Comparison of ENCODE assay signal across 10 cellular contexts in genomic region chr16:11632455-11632921, GRCh38. TPM values are rescaled to one million over a fixed set of nuclear protein-coding genes. Genes with fewer than 3 reads are reported as not detected.
DNase-seq lines count a peak whose midpoint lies in the region; ATAC-seq and TF ChIP-seq lines count a peak whose summit lies in the region.
"Had no signal": no experiment of that assay in that cellular context is flagged by ENCODE, and none has a peak within 500 bp of the region (broad histone marks: within the 10 kb centered on the region; RNA-seq: fewer than 3 reads in every experiment).

No MANE protein-coding gene starts in this region.

- H3K36me3 ChIP-seq in endodermal cell (ENCODE audit: control insufficient read depth, insufficient read depth, low read length) (no peaks in the 10 kb centered on the region), mesendoderm (ENCODE audit: control insufficient read depth, insufficient read depth, low read length) (no peaks in the 10 kb centered on the region), transverse colon (no peaks in the 10 kb centered on the region)
- H3K36me3 ChIP-seq: prostate gland had no signal

- H3K4me2 ChIP-seq in mesendoderm (ENCODE audit: low read length) = no peak overlapping the region

- WGBS in endodermal cell (ENCODE audit: insufficient coverage in 1 of 2, insufficient read length in 1 of 2), 2 experiments = 69 to 81% methylated on average over 12 to 14 of the region's 14 CpGs
- WGBS in mesendoderm (ENCODE audit: extremely low coverage, insufficient coverage, low lambda C conversion rate) = no CpG with 5 or more reads among the region's 14 CpGs
- 71 to 80% methylated on average over 1 to 14 of the region's 14 CpGs for whole genome bisulfite sequencing in transverse colon (ENCODE audit: low coverage in 1 of 2), 2 donors

- in situ Hi-C loops in transverse colon (cut with MboI; ENCODE audit: low pct_ligation_motif_present in 1 of 4, low pct_unique_long_range_greater_than_20kb in 1 of 4, low sequenced_read_pairs in 3 of 4) = loop anchor here in 1 of 4 donors (25.0 kb wide), 1 partner anchor 220 kb away; no protein-coding TSS in a partner anchor

- no peak overlapping the region for H3K4me3 Mint-ChIP-seq in IgD-negative memory B cell
- H3K4me3 Mint-ChIP-seq in endodermal cell = no peak overlapping the region
- H3K4me3 Mint-ChIP-seq: T-helper 1 cell treated with Interleukin-12 subunit alpha and Interleukin-12 subunit beta and Interleukin-4 antibody, amounts not matched to agents 30 μg/mL and 1 μg/mL, for 36 hours had no signal

- no peak overlapping the region for H3K4ac ChIP-seq in mesendoderm (ENCODE audit: low read depth, low read length)

- H3K4me1 Mint-ChIP-seq in IgD-negative memory B cell (peaks cover 18 to 27% (median 22%) of the 10 kb centered on the region in 3 donors), endodermal cell (peaks cover 8% of the 10 kb centered on the region)

- H3K9me3 ChIP-seq in endodermal cell (ENCODE audit: control insufficient read depth, low read length) (no peaks in the 10 kb centered on the region), transverse colon (no peaks in the 10 kb centered on the region)
- H3K9me3 ChIP-seq: prostate gland had no signal

- no peak overlapping the region for H3K23ac ChIP-seq in mesendoderm (ENCODE audit: low read length)

- H4K8ac ChIP-seq in mesendoderm (ENCODE audit: low read depth, low read length) = no peak overlapping the region

- H3K4me3 ChIP-seq in endodermal cell (ENCODE audit: low read length) (no peak overlapping the region), mesendoderm (ENCODE audit: low read length) (no peak overlapping the region), transverse colon (no peak overlapping the region)
- H3K4me3 ChIP-seq: prostate gland had no signal

- H3K79me1 ChIP-seq in mesendoderm (ENCODE audit: low read length) = no peaks in the 10 kb centered on the region

- ATAC-seq in GM21619 (IDR thresholded peaks at IDR 0.05; ENCODE audit: unreplicated experiment) = no peak
- ATAC-seq in HG03095 (IDR thresholded peaks at IDR 0.05; ENCODE audit: unreplicated experiment) = no peak
- no peak for ATAC-seq in HG03457 (IDR thresholded peaks at IDR 0.05; ENCODE audit: unreplicated experiment)

- H2BK120ac ChIP-seq in mesendoderm (ENCODE audit: low read depth, low read length) = no peak overlapping the region

- DNase-seq in endodermal cell (peak; percentile 57), mesendoderm (peak; percentile 58), transverse colon (peak; percentile 35), T1000 (lab: John Stamatoyannopoulos, UW) (no peak)

- H2BK15ac ChIP-seq in mesendoderm (replicated peaks; ENCODE audit: low read depth) = no peak overlapping the region

- no peaks in the 10 kb centered on the region for H3K79me2 ChIP-seq in mesendoderm (ENCODE audit: control insufficient read depth, insufficient read depth, low read length)

- H3K56ac ChIP-seq in mesendoderm (ENCODE audit: low read length) = peak overlapping the region; percentile 47

- no peak for TF ChIP-seq EP300 in transverse colon (IDR thresholded peaks at IDR 0.05; ENCODE audit: low read depth)

- H2BK5ac ChIP-seq in mesendoderm (ENCODE audit: low read length) = no peak overlapping the region

- peak overlapping the region in 2 of 3 donors; percentile 30 to 81 for H3K27ac Mint-ChIP-seq in IgD-negative memory B cell
- no peak overlapping the region for H3K27ac Mint-ChIP-seq in endodermal cell
- H3K27ac Mint-ChIP-seq: T-helper 1 cell treated with Interleukin-12 subunit alpha and Interleukin-12 subunit beta and Interleukin-4 antibody, amounts not matched to agents 30 μg/mL and 1 μg/mL, for 36 hours had no signal

- H3K18ac ChIP-seq in mesendoderm (ENCODE audit: low read length) = no peak overlapping the region

- peak overlapping the region; percentile 44 for H3K27ac ChIP-seq in endodermal cell (ENCODE audit: low read depth, low read length)
- no peak overlapping the region for H3K27ac ChIP-seq in mesendoderm (ENCODE audit: low read depth, low read length)
- H3K27ac ChIP-seq in transverse colon = peak overlapping the region; percentile 43 to 61 (median 58)

- no peaks in the 10 kb centered on the region for H3K9me3 Mint-ChIP-seq in IgD-negative memory B cell
- no peaks in the 10 kb centered on the region for H3K9me3 Mint-ChIP-seq in endodermal cell
- H3K9me3 Mint-ChIP-seq: T-helper 1 cell treated with Interleukin-12 subunit alpha and Interleukin-12 subunit beta and Interleukin-4 antibody, amounts not matched to agents 30 μg/mL and 1 μg/mL, for 36 hours had no signal

- TF ChIP-seq CTCF in endodermal cell (conservative IDR thresholded peaks at IDR 0.05) = no peak
- no peak for TF ChIP-seq CTCF in transverse colon (IDR thresholded peaks at IDR 0.05)

- TF ChIP-seq POLR2A in transverse colon (IDR thresholded peaks at IDR 0.05) = no peak

- no peak overlapping the region for H4K5ac ChIP-seq in mesendoderm (ENCODE audit: low read length)

- H3K4me1 ChIP-seq in endodermal cell (ENCODE audit: control insufficient read depth, insufficient read depth, low read length) (peaks cover 7% of the 10 kb centered on the region), mesendoderm (ENCODE audit: control insufficient read depth, low read depth, low read length) (no peaks in the 10 kb centered on the region), transverse colon (peaks cover 0 to 51% (median 19%) of the 10 kb centered on the region in 4 donors)
- H3K4me1 ChIP-seq: prostate gland had no signal

- intact Hi-C loops in transverse colon (cut with DNase I; ENCODE audit: low total_unique reads) = loop anchor here (5.0 kb wide), 1 partner anchor 45 kb away; the partner anchor contains the start of gene LITAF

- H3K27me3 ChIP-seq in endodermal cell (ENCODE audit: control insufficient read depth, insufficient read depth, low read length, poor library complexity, severe bottlenecking) = no peaks in the 10 kb centered on the region
- no peaks in the 10 kb centered on the region for H3K27me3 ChIP-seq in mesendoderm (ENCODE audit: insufficient read depth, low read length, poor library complexity)
- no peaks in the 10 kb centered on the region for H3K27me3 ChIP-seq in transverse colon

- H2AK5ac ChIP-seq in mesendoderm (ENCODE audit: low read length) = no peak overlapping the region

- H3K9ac ChIP-seq in endodermal cell (ENCODE audit: extremely low read depth, low read length, poor library complexity, severe bottlenecking) (no peak overlapping the region), mesendoderm (ENCODE audit: low read length) (no peak overlapping the region)

- H3K27me3 Mint-ChIP-seq in IgD-negative memory B cell (no peaks in the 10 kb centered on the region), endodermal cell (ENCODE audit: insufficient read depth) (peaks cover 3% of the 10 kb centered on the region)

- H3K36me3 Mint-ChIP-seq in IgD-negative memory B cell (peaks cover 4% of the 10 kb centered on the region), endodermal cell (ENCODE audit: low read depth) (no peaks in the 10 kb centered on the region)

RNA-seq across cellular contexts. Expression of gene SNN, which starts 35.8 kb away (rescaled TPM):
- polyA plus RNA-seq in IgD-negative memory B cell = 60.9 TPM
- total RNA-seq in endodermal cell = 10 to 100 TPM; 28.9 to 35.1 TPM
- 78.9 TPM for polyA plus RNA-seq in endodermal cell (2013, experiment 1 of 2)
- polyA plus RNA-seq in endodermal cell (2013, experiment 2 of 2) = 66.8 TPM
- polyA plus RNA-seq in mesendoderm (2013, experiment 1 of 2) = 30.3 TPM
- 30.0 TPM for polyA plus RNA-seq in mesendoderm (2013, experiment 2 of 2)
- total RNA-seq in transverse colon = 10 to 100 TPM in 2 of 4 donors, 1 to 10 TPM in 2; 4.9 to 12.3 (median 8.6) TPM

RNA-seq across cellular contexts. Expression of gene LITAF, which starts 45.8 kb away (rescaled TPM):
- polyA plus RNA-seq in IgD-negative memory B cell = 318 TPM
- total RNA-seq in endodermal cell = 10 to 100 TPM; 36.6 to 62.9 TPM
- polyA plus RNA-seq in endodermal cell (2013, experiment 1 of 2) = 85.2 TPM
- 71.3 TPM for polyA plus RNA-seq in endodermal cell (2013, experiment 2 of 2)
- 69.9 TPM for polyA plus RNA-seq in mesendoderm (2013, experiment 1 of 2)
- 73.4 TPM for polyA plus RNA-seq in mesendoderm (2013, experiment 2 of 2)
- 100 to 1,000 TPM in 2 of 4 donors, 10 to 100 TPM in 2; 32.8 to 193 (median 101) TPM for total RNA-seq in transverse colon
